Comparison of ENCODE assay signal across 1 cellular context in the genomic region with DNA sequence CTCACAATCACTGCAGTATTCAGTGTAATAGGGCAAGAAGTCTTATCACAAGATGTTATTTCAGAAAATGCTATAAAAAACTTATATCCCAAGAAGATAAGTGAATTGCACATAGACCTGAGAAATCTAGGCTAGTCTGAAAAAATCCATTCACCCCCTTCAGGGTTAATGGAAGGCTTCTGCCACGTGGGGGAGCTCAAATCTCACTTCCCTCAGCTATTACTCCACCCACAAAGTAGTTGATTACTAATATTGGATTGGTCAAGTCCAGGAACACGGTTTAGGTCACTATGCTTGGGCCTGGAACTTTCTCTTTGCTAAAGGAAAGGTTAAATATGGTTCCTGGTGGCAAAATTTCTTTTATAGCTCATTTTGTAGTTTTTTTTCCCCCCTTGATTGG.
TF ChIP-seq lines count a peak whose summit lies in the region.

No MANE protein-coding gene starts in this region.

TF ChIP-seq in SK-N-SH treated with all-trans-retinoic acid at 6 μM for 48 hours, 23 proteins besides CTCF, POLR2A, EP300 and RAD21 (continued from another document):
- TF ChIP-seq, protein P1, sequence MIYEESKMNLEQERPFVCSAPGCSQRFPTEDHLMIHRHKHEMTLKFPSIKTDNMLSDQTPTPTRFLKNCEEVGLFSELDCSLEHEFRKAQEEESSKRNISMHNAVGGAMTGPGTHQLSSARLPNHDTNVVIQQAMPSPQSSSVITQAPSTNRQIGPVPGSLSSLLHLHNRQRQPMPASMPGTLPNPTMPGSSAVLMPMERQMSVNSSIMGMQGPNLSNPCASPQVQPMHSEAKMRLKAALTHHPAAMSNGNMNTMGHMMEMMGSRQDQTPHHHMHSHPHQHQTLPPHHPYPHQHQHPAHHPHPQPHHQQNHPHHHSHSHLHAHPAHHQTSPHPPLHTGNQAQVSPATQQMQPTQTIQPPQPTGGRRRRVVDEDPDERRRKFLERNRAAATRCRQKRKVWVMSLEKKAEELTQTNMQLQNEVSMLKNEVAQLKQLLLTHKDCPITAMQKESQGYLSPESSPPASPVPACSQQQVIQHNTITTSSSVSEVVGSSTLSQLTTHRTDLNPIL (CRISPR knock-in tag; IDR thresholded peaks at IDR 0.05; ENCODE audit: low read depth): no peak
